22 cellular contexts compared by ENCODE assay signal in the genomic region with DNA sequence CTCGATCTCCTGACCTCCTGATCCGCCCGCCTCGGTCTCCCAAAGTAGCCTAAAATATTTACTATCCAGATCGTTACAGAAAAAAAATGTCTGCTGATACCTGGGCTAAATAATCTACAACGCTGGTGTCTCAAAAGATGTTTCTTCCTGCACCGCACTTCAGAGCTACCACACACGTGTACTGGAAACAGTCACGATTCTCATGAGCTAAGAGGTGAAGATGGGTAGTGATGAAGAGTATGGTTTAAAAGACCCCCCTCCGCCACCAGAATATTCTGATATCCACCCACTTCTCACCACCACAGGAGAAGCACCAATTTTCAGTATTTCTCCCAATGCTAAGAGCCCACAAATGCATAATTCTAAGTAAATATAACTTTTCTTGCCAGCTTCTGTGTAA. TPM values are rescaled to one million over a fixed set of nuclear protein-coding genes. Genes with fewer than 3 reads are reported as not detected.
DNase-seq lines count a peak whose midpoint lies in the region; ATAC-seq and TF ChIP-seq lines count a peak whose summit lies in the region.
"Had no signal": no experiment of that assay in that cellular context is flagged by ENCODE, and none has a peak within 500 bp of the region (broad histone marks: within the 10 kb centered on the region; RNA-seq: fewer than 3 reads in every experiment).

No MANE protein-coding gene starts in this region.

- no peaks in the 10 kb centered on the region for H3K27me3 Mint-ChIP-seq in activated CD4-positive, alpha-beta T cell treated with anti-CD3 and anti-CD28 coated beads, Interleukin-2, amount 10 ng/mL, durations not matched to agents 24 days and 14 days
- no peaks in the 10 kb centered on the region for H3K27me3 Mint-ChIP-seq in CD8-positive, alpha-beta T cell (ENCODE audit: low read depth)
- no peaks in the 10 kb centered on the region for H3K27me3 Mint-ChIP-seq in activated CD8-positive, alpha-beta T cell treated with anti-CD3 and anti-CD28 coated beads, Interleukin-2, amount 10 ng/mL, durations not matched to agents 7 days and 5 days (ENCODE audit: low read depth)
- H3K27me3 Mint-ChIP-seq in naive thymus-derived CD8-positive, alpha-beta T cell = no peaks in the 10 kb centered on the region

- DNase-seq in activated CD4-positive, alpha-beta T cell treated with anti-CD3 and anti-CD28 coated beads, Interleukin-2, amount 10 ng/mL, durations not matched to agents 24 days and 14 days = no peak
- no peak for DNase-seq in activated CD4-positive, alpha-beta T cell treated with anti-CD3 and anti-CD28 coated beads for 4 hours
- DNase-seq in CD8-positive, alpha-beta T cell = no peak
- DNase-seq in activated CD8-positive, alpha-beta T cell treated with anti-CD3 and anti-CD28 coated beads, Interleukin-2, amount 10 ng/mL, durations not matched to agents 7 days and 5 days = no peak
- DNase-seq in naive thymus-derived CD8-positive, alpha-beta T cell = no peak
- DNase-seq in Kasumi-1 (lab: John Stamatoyannopoulos, UW) (no peak), hepatic stellate cell (ENCODE audit: low spot score) (no peak)
- DNase-seq: activated CD4-positive, CD25-positive, alpha-beta regulatory T cell treated with anti-CD3 and anti-CD28 coated beads, Interleukin-2, amount 50 U/mL, for 72 hours; anterior cingulate cortex; dermis blood vessel endothelial cell; GM23248; heart right ventricle; left ventricle myocardium inferior; NCI-H1417; NCI-H2107; NCI-H510A; NK-92 treated with Interleukin-12 subunit alpha and Interleukin-12 subunit beta, amount 100 ng/mL, for 24 hours; substantia nigra had no signal

- CTCF ChIA-PET in CD8-positive, alpha-beta T cell (lab: Charles Lee) = interaction anchor here (0.8 to 11.5 kb wide), 7 partner anchors 8 to 196 kb away, joined by 3 to 240 read pairs (median 7); a partner anchor contains a TSS
- CTCF ChIA-PET in activated CD8-positive, alpha-beta T cell treated with anti-CD3 and anti-CD28 coated beads, Interleukin-2, amount 10 ng/mL, durations not matched to agents 7 days and 5 days (lab: Charles Lee) = interaction anchor here (0.6 to 12.0 kb wide), 10 partner anchors 8 to 203 kb away, joined by 3 to 343 read pairs (median 6); a partner anchor contains a TSS

- peak overlapping the region; percentile 77 for H3K4me3 Mint-ChIP-seq in activated CD4-positive, alpha-beta T cell treated with anti-CD3 and anti-CD28 coated beads, Interleukin-2, amount 10 ng/mL, durations not matched to agents 24 days and 14 days
- H3K4me3 Mint-ChIP-seq in CD8-positive, alpha-beta T cell = no peak overlapping the region
- H3K4me3 Mint-ChIP-seq in activated CD8-positive, alpha-beta T cell treated with anti-CD3 and anti-CD28 coated beads, Interleukin-2, amount 10 ng/mL, durations not matched to agents 7 days and 5 days = peak overlapping the region; percentile 46
- peak overlapping the region in 8 of 10 donors; percentile 6 to 55 (median 42) for H3K4me3 Mint-ChIP-seq in naive thymus-derived CD8-positive, alpha-beta T cell

- peaks cover 68% of the 10 kb centered on the region for H3K4me1 Mint-ChIP-seq in activated CD4-positive, alpha-beta T cell treated with anti-CD3 and anti-CD28 coated beads, Interleukin-2, amount 10 ng/mL, durations not matched to agents 24 days and 14 days
- H3K4me1 Mint-ChIP-seq in CD8-positive, alpha-beta T cell (ENCODE audit: low read depth) = peaks cover 61% of the 10 kb centered on the region
- peaks cover 78% of the 10 kb centered on the region for H3K4me1 Mint-ChIP-seq in activated CD8-positive, alpha-beta T cell treated with anti-CD3 and anti-CD28 coated beads, Interleukin-2, amount 10 ng/mL, durations not matched to agents 7 days and 5 days (ENCODE audit: low read depth)
- H3K4me1 Mint-ChIP-seq in naive thymus-derived CD8-positive, alpha-beta T cell = peaks cover 30 to 73% (median 56%) of the 10 kb centered on the region in 4 donors

- TF ChIP-seq CTCF in CD8-positive, alpha-beta T cell (IDR thresholded peaks at IDR 0.05) = no peak

- peaks cover 49% of the 10 kb centered on the region for H3K4me1 ChIP-seq in CD8-positive, alpha-beta T cell (ENCODE audit: insufficient read depth, low read length)

- no peaks in the 10 kb centered on the region for H3K9me3 ChIP-seq in CD8-positive, alpha-beta T cell (ENCODE audit: low read length)
- H3K9me3 ChIP-seq: heart right ventricle, left ventricle myocardium inferior, neutrophil had no signal

- H3K36me3 ChIP-seq in CD8-positive, alpha-beta T cell (ENCODE audit: insufficient read depth, low read length) = no peaks in the 10 kb centered on the region

- POLR2A ChIA-PET in CD8-positive, alpha-beta T cell (lab: Charles Lee) = interaction anchor here (0.6 to 2.2 kb wide), 6 partner anchors 9 to 401 kb away, joined by 3 to 12 read pairs (median 4); no protein-coding TSS in a partner anchor
- POLR2A ChIA-PET in activated CD8-positive, alpha-beta T cell treated with anti-CD3 and anti-CD28 coated beads, Interleukin-2, amount 10 ng/mL, durations not matched to agents 7 days and 5 days (lab: Charles Lee) = interaction anchor here (1.2 to 5.4 kb wide), 3 partner anchors 12 to 197 kb away, joined by 5 to 97 read pairs (median 9); no protein-coding TSS in a partner anchor
- POLR2A ChIA-PET in naive thymus-derived CD8-positive, alpha-beta T cell (lab: Charles Lee) = interaction anchor here (1.0 to 6.3 kb wide), 5 partner anchors 8 to 364 kb away, joined by 3 to 59 read pairs (median 5); no protein-coding TSS in a partner anchor

- peaks cover 3% of the 10 kb centered on the region for H3K9me3 Mint-ChIP-seq in activated CD4-positive, alpha-beta T cell treated with anti-CD3 and anti-CD28 coated beads, Interleukin-2, amount 10 ng/mL, durations not matched to agents 24 days and 14 days
- H3K9me3 Mint-ChIP-seq in CD8-positive, alpha-beta T cell = no peaks in the 10 kb centered on the region
- no peaks in the 10 kb centered on the region for H3K9me3 Mint-ChIP-seq in activated CD8-positive, alpha-beta T cell treated with anti-CD3 and anti-CD28 coated beads, Interleukin-2, amount 10 ng/mL, durations not matched to agents 7 days and 5 days (ENCODE audit: insufficient read depth)
- no peaks in the 10 kb centered on the region for H3K9me3 Mint-ChIP-seq in naive thymus-derived CD8-positive, alpha-beta T cell

- H3K27ac Mint-ChIP-seq in activated CD4-positive, alpha-beta T cell treated with anti-CD3 and anti-CD28 coated beads, Interleukin-2, amount 10 ng/mL, durations not matched to agents 24 days and 14 days = peak overlapping the region; percentile 97
- peak overlapping the region; percentile 84 for H3K27ac Mint-ChIP-seq in CD8-positive, alpha-beta T cell
- peak overlapping the region; percentile 92 for H3K27ac Mint-ChIP-seq in activated CD8-positive, alpha-beta T cell treated with anti-CD3 and anti-CD28 coated beads, Interleukin-2, amount 10 ng/mL, durations not matched to agents 7 days and 5 days
- peak overlapping the region; percentile 66 to 94 (median 84) for H3K27ac Mint-ChIP-seq in naive thymus-derived CD8-positive, alpha-beta T cell

- intact Hi-C loops in activated CD4-positive, alpha-beta T cell treated with anti-CD3 and anti-CD28 coated beads, Interleukin-2, amount 10 ng/mL, durations not matched to agents 24 days and 14 days (cut with micrococcal nuclease) = no loop called here
- intact Hi-C loops in CD8-positive, alpha-beta T cell (cut with DNase I, micrococcal nuclease) = no loop called here

- H3K36me3 Mint-ChIP-seq in activated CD4-positive, alpha-beta T cell treated with anti-CD3 and anti-CD28 coated beads, Interleukin-2, amount 10 ng/mL, durations not matched to agents 24 days and 14 days (ENCODE audit: low read depth) = peaks cover 66% of the 10 kb centered on the region
- peaks cover 53% of the 10 kb centered on the region for H3K36me3 Mint-ChIP-seq in CD8-positive, alpha-beta T cell
- peaks cover 70% of the 10 kb centered on the region for H3K36me3 Mint-ChIP-seq in activated CD8-positive, alpha-beta T cell treated with anti-CD3 and anti-CD28 coated beads, Interleukin-2, amount 10 ng/mL, durations not matched to agents 7 days and 5 days (ENCODE audit: low read depth)
- H3K36me3 Mint-ChIP-seq in naive thymus-derived CD8-positive, alpha-beta T cell = peaks cover 16 to 32% (median 21%) of the 10 kb centered on the region in 3 donors

- H3K27me3 ChIP-seq in CD8-positive, alpha-beta T cell (ENCODE audit: insufficient read depth, low read length) = no peaks in the 10 kb centered on the region
- H3K27me3 ChIP-seq: heart right ventricle, neutrophil had no signal

- ATAC-seq in CD8-positive, alpha-beta T cell = no peak
- ATAC-seq in activated CD8-positive, alpha-beta T cell treated with anti-CD3 and anti-CD28 coated beads, Interleukin-2, amount 10 ng/mL, durations not matched to agents 7 days and 5 days = peak; percentile 11
- ATAC-seq in naive thymus-derived CD8-positive, alpha-beta T cell = no peak
- no peak for ATAC-seq in HG02623 (IDR thresholded peaks at IDR 0.05; ENCODE audit: unreplicated experiment)
- ATAC-seq: heart right ventricle had no signal

- H3K27ac ChIP-seq in CD8-positive, alpha-beta T cell (ENCODE audit: low read depth, low read length) = no peak overlapping the region
- H3K27ac ChIP-seq: GM23248, heart right ventricle, left ventricle myocardium inferior, neutrophil, SK-N-MC, skin epidermis had no signal

- no peak overlapping the region for H3K4me3 ChIP-seq in CD8-positive, alpha-beta T cell (ENCODE audit: low read depth, low read length)
- H3K4me3 ChIP-seq: GM23248, heart right ventricle, left ventricle myocardium inferior, SK-N-MC, skin epidermis had no signal

RNA-seq across cellular contexts. Expression of a gene that starts 50.2 kb away (rescaled TPM):
- total RNA-seq in activated CD4-positive, alpha-beta T cell treated with anti-CD3 and anti-CD28 coated beads, Interleukin-2, amount 10 ng/mL, durations not matched to agents 24 days and 14 days = 31.6 and 36.2 TPM in 2 replicates
- 10 to 100 TPM; 36.1 to 37.8 TPM for total RNA-seq in CD8-positive, alpha-beta T cell
- total RNA-seq in activated CD8-positive, alpha-beta T cell treated with anti-CD3 and anti-CD28 coated beads, Interleukin-2, amount 10 ng/mL, durations not matched to agents 7 days and 5 days = 10 to 100 TPM; 49.8 to 55.9 TPM
- 10 to 100 TPM; 49.6 to 51.4 TPM for total RNA-seq in naive thymus-derived CD8-positive, alpha-beta T cell
- polyA plus RNA-seq in naive thymus-derived CD8-positive, alpha-beta T cell = 10 to 100 TPM in 1 of 3 donors, 1 to 10 TPM in 2; 5.3 to 13.5 (median 9.0) TPM

RNA-seq across cellular contexts. Expression of a gene that starts 50.4 kb away (rescaled TPM):
- total RNA-seq in activated CD4-positive, alpha-beta T cell treated with anti-CD3 and anti-CD28 coated beads, Interleukin-2, amount 10 ng/mL, durations not matched to agents 24 days and 14 days = 13.8 and 15.6 TPM in 2 replicates
- 1 to 10 TPM; 1.8 to 2.9 TPM for total RNA-seq in CD8-positive, alpha-beta T cell
- 10 to 100 TPM; 18.7 to 23.1 TPM for total RNA-seq in activated CD8-positive, alpha-beta T cell treated with anti-CD3 and anti-CD28 coated beads, Interleukin-2, amount 10 ng/mL, durations not matched to agents 7 days and 5 days
- 1 to 10 TPM; 6.1 to 7.3 TPM for total RNA-seq in naive thymus-derived CD8-positive, alpha-beta T cell
- polyA plus RNA-seq in naive thymus-derived CD8-positive, alpha-beta T cell = 1 to 10 TPM; 3.6 to 9.6 (median 8.4) TPM
